In genomic region chr10:17257466-17258321, GRCh38 we compare ENCODE assay signal across 8 cellular contexts. TPM values are rescaled to one million over a fixed set of nuclear protein-coding genes. Genes with fewer than 3 reads are reported as not detected.
DNase-seq lines count a peak whose midpoint lies in the region; ATAC-seq and TF ChIP-seq lines count a peak whose summit lies in the region.

No MANE protein-coding gene starts in this region.

- H3K4me1 ChIP-seq in adipocyte (ENCODE audit: control insufficient read depth, insufficient read depth, low read length) (peaks cover 8% of the 10 kb centered on the region), left ventricle myocardium inferior (peaks cover 5% of the 10 kb centered on the region)

- intact Hi-C loops in left ventricle myocardium inferior (cut with micrococcal nuclease), result loop anchor here (5.0 to 10.0 kb wide), 2 partner anchors 363 to 415 kb away; no protein-coding TSS in a partner anchor

- peak overlapping the region; percentile 90 for H3K9ac ChIP-seq in adipocyte (ENCODE audit: low read length)

- peak; percentile 74 for ATAC-seq in GM19438 (IDR thresholded peaks at IDR 0.05; ENCODE audit: low read depth, unreplicated experiment)
- no peak for ATAC-seq in GM21515 (IDR thresholded peaks at IDR 0.05; ENCODE audit: unreplicated experiment)

- TF ChIP-seq RAD21 in Ishikawa (IDR thresholded peaks at IDR 0.05; ENCODE audit: low read depth), result peak; percentile 85

- TF ChIP-seq EP300 in Ishikawa (IDR thresholded peaks at IDR 0.05; ENCODE audit: borderline replicate concordance), result no peak

- H3K27me3 ChIP-seq in adipocyte (replicated peaks; ENCODE audit: control insufficient read depth, insufficient read depth, low read length) (no peaks in the 10 kb centered on the region), left ventricle myocardium inferior (ENCODE audit: low read depth) (no peaks in the 10 kb centered on the region)

- peaks cover 16% of the 10 kb centered on the region for H3K9me3 ChIP-seq in adipocyte (ENCODE audit: control insufficient read depth, low read length)
- H3K9me3 ChIP-seq in left ventricle myocardium inferior (replicated peaks), result peaks cover 19% of the 10 kb centered on the region

- H3K36me3 ChIP-seq in adipocyte (ENCODE audit: control insufficient read depth, insufficient read depth, low read length, severe bottlenecking) (no peaks in the 10 kb centered on the region), left ventricle myocardium inferior (no peaks in the 10 kb centered on the region)

- peak; percentile 69 for DNase-seq in D341Med (ENCODE audit: low spot score)
- DNase-seq in SK-N-DZ (ENCODE audit: low spot score), result peak; percentile 52
- peak; percentile 94 for DNase-seq in adipocyte (ENCODE audit: low read depth)
- no peak for DNase-seq in left ventricle myocardium inferior
- peak; percentile 83 for DNase-seq in retina

- H3K27ac ChIP-seq in left ventricle myocardium inferior (replicated peaks), result no peak overlapping the region

- TF ChIP-seq CTCF in left ventricle myocardium inferior (IDR thresholded peaks at IDR 0.05; ENCODE audit: borderline replicate concordance), result peak; percentile 92

- H3K4me3 ChIP-seq in adipocyte (ENCODE audit: low read length) (peak overlapping the region; percentile 80), left ventricle myocardium inferior (peak overlapping the region; percentile 26)

TF ChIP-seq in Ishikawa, 13 proteins besides CTCF, POLR2A, EP300 and RAD21:
- TF ChIP-seq CEBPB (IDR thresholded peaks at IDR 0.05) (no peak), USF1 (IDR thresholded peaks at IDR 0.05) (no peak), FOXM1 (IDR thresholded peaks at IDR 0.05; ENCODE audit: borderline replicate concordance, low read depth) (no peak), EGR1 (IDR thresholded peaks at IDR 0.05) (no peak), REST (IDR thresholded peaks at IDR 0.05; ENCODE audit: low read depth) (no peak), NFIC (IDR thresholded peaks at IDR 0.05) (no peak), CREB1 (IDR thresholded peaks at IDR 0.05; ENCODE audit: low read depth) (no peak), YY1 (IDR thresholded peaks at IDR 0.05; ENCODE audit: low read depth) (no peak), TCF12 (IDR thresholded peaks at IDR 0.05; ENCODE audit: low read depth) (no peak), ZBTB7A (IDR thresholded peaks at IDR 0.05; ENCODE audit: low read depth) (no peak), TAF1 (IDR thresholded peaks at IDR 0.05; ENCODE audit: low read depth) (no peak)
- TF ChIP-seq, protein P1, sequence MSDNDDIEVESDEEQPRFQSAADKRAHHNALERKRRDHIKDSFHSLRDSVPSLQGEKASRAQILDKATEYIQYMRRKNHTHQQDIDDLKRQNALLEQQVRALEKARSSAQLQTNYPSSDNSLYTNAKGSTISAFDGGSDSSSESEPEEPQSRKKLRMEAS (IDR thresholded peaks at IDR 0.05), result no peak

RNA-seq across cellular contexts. Expression of gene VIM, which starts 29.7 kb away (rescaled TPM):
- 117 and 143 TPM in 2 replicates for polyA plus RNA-seq in SK-N-DZ (2014; cell fraction: cytosol; rRNA removed)
- polyA plus RNA-seq in SK-N-DZ (2014; cell fraction: nucleus; rRNA removed), result 47.9 and 64.0 TPM in 2 replicates
- 375 TPM for total RNA-seq in left ventricle myocardium inferior

RNA-seq across cellular contexts. Expression of gene TRDMT1, which starts 56.2 kb away (rescaled TPM):
- polyA plus RNA-seq in SK-N-DZ (2014; cell fraction: cytosol; rRNA removed), result 3.7 TPM in 2 replicates
- 3.9 and 5.9 TPM in 2 replicates for polyA plus RNA-seq in SK-N-DZ (2014; cell fraction: nucleus; rRNA removed)
- total RNA-seq in left ventricle myocardium inferior, result 4.0 TPM
